Comparison of ENCODE assay signal across 8 cellular contexts in genomic region chr10:51699475-51700227, GRCh38. TPM values are rescaled to one million over a fixed set of nuclear protein-coding genes. Genes with fewer than 3 reads are reported as not detected.
DNase-seq lines count a peak whose midpoint lies in the region; ATAC-seq and TF ChIP-seq lines count a peak whose summit lies in the region.

Gene CSTF2T, minus strand, starts transcription at chr10:51699595. Its CDS starts 46 bp downstream, at chr10:51699549.

- H3K4me1 ChIP-seq in right cardiac atrium (ENCODE audit: control insufficient read depth, insufficient read depth, low read length) (peaks cover 11% of the 10 kb centered on the region), uterus (peaks cover 10 to 14% of the 10 kb centered on the region in 2 donors)

- H3K27ac ChIP-seq in right cardiac atrium (ENCODE audit: low read length) (peak within 1 kb of the TSS; percentile 92), uterus (peak within 1 kb of the TSS; percentile 95 to 97)

- TF ChIP-seq CTCF in uterus (IDR thresholded peaks at IDR 0.05), result no peak

- TF ChIP-seq POLR2A in uterus (IDR thresholded peaks at IDR 0.05), result peak in 1 of 2 donors; percentile 35

- H3K27me3 ChIP-seq in right cardiac atrium (ENCODE audit: control insufficient read depth, insufficient read depth) (no peaks in the 10 kb centered on the region), uterus (no peaks in the 10 kb centered on the region)

- no peaks in the 10 kb centered on the region for H3K36me3 ChIP-seq in uterus

- H3K9me3 ChIP-seq in right cardiac atrium (ENCODE audit: control insufficient read depth, low read length) (no peaks in the 10 kb centered on the region), uterus (no peaks in the 10 kb centered on the region)

- WGBS in right cardiac atrium, result under 1% methylated on average over 45 of the region's 45 CpGs

- peak; percentile 52 to 88 for DNase-seq in NCI-H187 (lab: John Stamatoyannopoulos, UW)
- peak; percentile 13 to 98 (median 88) for DNase-seq in anterior cingulate cortex (lab: John Stamatoyannopoulos, UW)
- peak; percentile 88 to 94 (median 92) for DNase-seq in right cardiac atrium
- DNase-seq in pulmonary artery endothelial cell (ENCODE audit: low read depth, low spot score), result peak; percentile 78
- peak; percentile 91 for DNase-seq in uterus

- intact Hi-C loops in T-helper 2 cell treated with Interferon-gamma antibody and Interleukin-4, amounts not matched to agents 100 ng/mL and 5 ng/mL, for 36 hours (cut with micrococcal nuclease), result loop anchor here (1.0 to 2.0 kb wide), 2 partner anchors 8 to 179 kb away; no protein-coding TSS in a partner anchor
- intact Hi-C loops in right cardiac atrium (cut with DNase I) (no loop called here), uterus (cut with DNase I; ENCODE audit: low total_unique reads) (no loop called here)

- H3K4me3 ChIP-seq in right cardiac atrium (ENCODE audit: low read length) (peak within 1 kb of the TSS; percentile 85), uterus (peak within 1 kb of the TSS; percentile 76 to 87)

- ATAC-seq in GM18498 (IDR thresholded peaks at IDR 0.05; ENCODE audit: unreplicated experiment) (peak; percentile 94), HG02938 (IDR thresholded peaks at IDR 0.05; ENCODE audit: unreplicated experiment) (peak; percentile 89), right cardiac atrium (peak; percentile 98)

RNA-seq across cellular contexts. Expression of gene CSTF2T, which starts in this region (rescaled TPM):
- total RNA-seq in T-helper 2 cell treated with Interferon-gamma antibody and Interleukin-4, amounts not matched to agents 100 ng/mL and 5 ng/mL, for 36 hours, result 46.3 and 46.5 TPM in 2 replicates
- 10 to 100 TPM; 15.6 to 20.6 (median 19.8) TPM for total RNA-seq in right cardiac atrium
- polyA plus RNA-seq in right cardiac atrium, result 11.7 TPM
- total RNA-seq in pulmonary artery endothelial cell, result 25.6 and 30.2 TPM in 2 replicates
- total RNA-seq in uterus, result 10 to 100 TPM; 18.4 to 41.7 (median 23.3) TPM

Comparison
In these comparisons a context has a peak if more than half of its experiments do, and no peak if none do; other contexts are left out.
1. Peak in every context shown above with its lines: DNase-seq, ATAC-seq, H3K4me3 ChIP-seq and H3K27ac ChIP-seq.